8 cellular contexts compared by ENCODE assay signal in the genomic region with DNA sequence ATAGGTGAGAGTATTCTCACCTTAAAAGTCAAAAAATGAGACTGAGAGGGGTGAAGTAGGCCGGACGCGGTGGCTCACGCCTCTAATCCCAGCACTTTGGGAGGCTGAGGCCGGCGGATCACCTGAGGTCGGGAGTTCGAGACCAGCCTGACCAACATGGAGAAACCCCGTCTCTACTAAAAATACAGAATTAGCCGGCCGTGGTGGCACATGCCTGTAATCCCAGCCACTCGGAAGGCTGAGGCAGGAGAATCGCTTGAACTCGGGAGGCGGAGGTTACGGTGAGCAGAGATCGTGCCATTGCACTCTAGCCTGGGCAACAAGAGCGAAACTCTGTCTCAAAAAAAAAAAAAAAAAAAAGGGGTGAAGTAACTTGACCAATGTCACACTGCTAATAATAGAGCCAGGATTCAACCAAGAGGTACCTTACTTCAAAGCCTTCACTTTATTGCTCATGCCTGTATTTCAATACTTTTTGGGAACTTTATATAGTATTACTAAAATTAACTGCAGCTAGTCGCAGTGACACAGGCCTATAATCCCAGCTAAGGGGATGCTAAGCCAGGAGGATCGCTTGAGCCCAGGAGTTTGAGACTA. TPM values are rescaled to one million over a fixed set of nuclear protein-coding genes. Genes with fewer than 3 reads are reported as not detected.
A peak's percentile ranks its signal among the peaks of the same experiment; 100 is the strongest.
DNase-seq lines count a peak whose midpoint lies in the region; ATAC-seq and TF ChIP-seq lines count a peak whose summit lies in the region.
"Not testable (repeated sequence)": the region's sequence is repeated elsewhere in the genome, so short reads cannot be mapped to it uniquely, and the experiment has no call there.

No MANE protein-coding gene starts in this region.

- ATAC-seq in body of pancreas; thoracic aorta (ENCODE audit: insufficient number of reproducible peaks, low FRiP score, low read depth): not testable (repeated sequence)

- peak overlapping the region; percentile 99 for H3K27ac Mint-ChIP-seq in Caco-2 (ENCODE audit: unreplicated experiment)
- H3K27ac Mint-ChIP-seq in activated CD4-positive, alpha-beta T cell treated with anti-CD3 and anti-CD28 coated beads, Interleukin-2, amount 10 ng/mL, durations not matched to agents 24 days and 14 days = peak overlapping the region; percentile 16

- H3K27me3 Mint-ChIP-seq in Caco-2 (ENCODE audit: insufficient read depth, unreplicated experiment); activated CD4-positive, alpha-beta T cell treated with anti-CD3 and anti-CD28 coated beads, Interleukin-2, amount 10 ng/mL, durations not matched to agents 24 days and 14 days: not testable (repeated sequence)

- H3K4me2 ChIP-seq in Loucy (ENCODE audit: low read depth, low read length, poor library complexity, severe bottlenecking) = peak overlapping the region; percentile 87
- peak overlapping the region; percentile 82 for H3K4me2 ChIP-seq in fibroblast of lung (ENCODE audit: extremely low read depth, insufficient read depth, low read length)

- H3K9me3 Mint-ChIP-seq in Caco-2 (ENCODE audit: unreplicated experiment); activated CD4-positive, alpha-beta T cell treated with anti-CD3 and anti-CD28 coated beads, Interleukin-2, amount 10 ng/mL, durations not matched to agents 24 days and 14 days: not testable (repeated sequence)

- 24 to 39% methylated on average over 19 to 20 of the region's 20 CpGs for WGBS in body of pancreas, 2 donors
- 34% methylated on average over 20 of the region's 20 CpGs for WGBS in liver
- 48 to 60% (median 58%) methylated on average over 20 of the region's 20 CpGs for WGBS in ovary, 3 donors

- not testable (repeated sequence) for H3K9me2 ChIP-seq in Loucy (replicated peaks; ENCODE audit: low read depth, low read length)

- H3K4me1 Mint-ChIP-seq in Caco-2 (ENCODE audit: low read depth, unreplicated experiment) = peaks cover 15% of the 10 kb centered on the region
- peaks cover 41% of the 10 kb centered on the region for H3K4me1 Mint-ChIP-seq in activated CD4-positive, alpha-beta T cell treated with anti-CD3 and anti-CD28 coated beads, Interleukin-2, amount 10 ng/mL, durations not matched to agents 24 days and 14 days

- H3F3A ChIP-seq in Loucy (ENCODE audit: low read depth) = not testable (repeated sequence)

- not testable (repeated sequence) for TF ChIP-seq EP300 in ovary (IDR thresholded peaks at IDR 0.05)

- intact Hi-C loops in Caco-2 (cut with micrococcal nuclease; ENCODE audit: unreplicated experiment) = not testable (repeated sequence)
- intact Hi-C loops in activated CD4-positive, alpha-beta T cell treated with anti-CD3 and anti-CD28 coated beads, Interleukin-2, amount 10 ng/mL, durations not matched to agents 24 days and 14 days (cut with micrococcal nuclease) = loop anchor here (2.0 to 5.0 kb wide), 4 partner anchors 27 to 1104 kb away; a partner anchor contains a TSS
- intact Hi-C loops in body of pancreas (cut with DNase I) = loop anchor here (10.0 kb wide), 1 partner anchor 51 kb away; a partner anchor contains a TSS
- intact Hi-C loops in ovary (cut with DNase I) = loop anchor here in 2 of 4 donors (2.0 to 10.0 kb wide), 2 partner anchors 51 to 53 kb away; a partner anchor contains a TSS

- POLR2A ChIA-PET in Caco-2 (lab: Charles Lee) = not testable (repeated sequence)

- not testable (repeated sequence) for H3K9me3 ChIP-seq in Caco-2; Loucy (ENCODE audit: insufficient read depth, low read depth, low read length); body of pancreas; fibroblast of lung (ENCODE audit: control insufficient read depth, insufficient read depth, low read depth, low read length); liver (ENCODE audit: control insufficient read depth in 4 of 4, low read length in 3 of 4); ovary; thoracic aorta

- DNase-seq in Caco-2; activated CD4-positive, alpha-beta T cell treated with anti-CD3 and anti-CD28 coated beads, Interleukin-2, amount 10 ng/mL, durations not matched to agents 24 days and 14 days; body of pancreas; fibroblast of lung (ENCODE audit: low read depth in 2 of 2); ovary; thoracic aorta (ENCODE audit: low spot score): not testable (repeated sequence)

- H3K4me3 Mint-ChIP-seq in Caco-2 (ENCODE audit: unreplicated experiment) = peak overlapping the region; percentile 90
- peak overlapping the region; percentile 99 for H3K4me3 Mint-ChIP-seq in activated CD4-positive, alpha-beta T cell treated with anti-CD3 and anti-CD28 coated beads, Interleukin-2, amount 10 ng/mL, durations not matched to agents 24 days and 14 days

- H3K9ac ChIP-seq in Loucy (ENCODE audit: low read depth, low read length, poor library complexity, severe bottlenecking) = peak overlapping the region; percentile 86
- not testable (repeated sequence) for H3K9ac ChIP-seq in fibroblast of lung (ENCODE audit: insufficient read depth, low read length)
- peak overlapping the region; percentile 84 to 96 for H3K9ac ChIP-seq in liver (ENCODE audit: low read depth in 1 of 2, low read length in 2 of 2)

- not testable (repeated sequence) for TF ChIP-seq CTCF in Caco-2 (IDR thresholded peaks at IDR 0.05; ENCODE audit: insufficient read depth in 1 of 2, low read depth in 1 of 2, low read length in 1 of 2, severe bottlenecking in 1 of 2, unreplicated experiment in 1 of 2); Loucy (conservative IDR thresholded peaks at IDR 0.05; ENCODE audit: low read length); body of pancreas (IDR thresholded peaks at IDR 0.05); fibroblast of lung (conservative IDR thresholded peaks at IDR 0.05 in 1 of 2, IDR thresholded peaks at IDR 0.05 in 1 of 2; ENCODE audit: low read depth in 1 of 2, low read length in 2 of 2); liver (IDR thresholded peaks at IDR 0.05; ENCODE audit: low read depth, low read length, missing input control); ovary (IDR thresholded peaks at IDR 0.05); thoracic aorta (IDR thresholded peaks at IDR 0.05)

- peaks cover 35% of the 10 kb centered on the region for H4K20me1 ChIP-seq in Loucy (ENCODE audit: insufficient read depth, low read length, poor library complexity, severe bottlenecking)
- not testable (repeated sequence) for H4K20me1 ChIP-seq in fibroblast of lung (ENCODE audit: control insufficient read depth, extremely low read depth, insufficient read depth, low read length)

- TF ChIP-seq POLR2A in body of pancreas (IDR thresholded peaks at IDR 0.05); ovary (IDR thresholded peaks at IDR 0.05): not testable (repeated sequence)

- H3K27ac ChIP-seq in body of pancreas (peak overlapping the region in 3 of 4 donors; percentile 95 to 100 (median 97)), fibroblast of lung (ENCODE audit: insufficient read depth, low read length) (peak overlapping the region; percentile 99), liver (ENCODE audit: low read depth in 1 of 2, low read length in 2 of 2) (peak overlapping the region; percentile 97 to 99), ovary (peak overlapping the region in 1 of 2 donors; percentile 97), thoracic aorta (peak overlapping the region; percentile 94 to 96)

- not testable (repeated sequence) for BruUV-seq in Caco-2 (replicated peaks; lab: Mats Ljungman, UMichigan)

- not testable (repeated sequence) for H2AFZ ChIP-seq in Loucy (ENCODE audit: low read length); fibroblast of lung (ENCODE audit: low read length)

- not testable (repeated sequence) for TF ChIP-seq RAD21 in liver (IDR thresholded peaks at IDR 0.05)

- H3K36me3 Mint-ChIP-seq in Caco-2 (ENCODE audit: insufficient read depth, unreplicated experiment) = peaks cover 17% of the 10 kb centered on the region
- H3K36me3 Mint-ChIP-seq in activated CD4-positive, alpha-beta T cell treated with anti-CD3 and anti-CD28 coated beads, Interleukin-2, amount 10 ng/mL, durations not matched to agents 24 days and 14 days (ENCODE audit: low read depth) = peaks cover 16% of the 10 kb centered on the region

- H3K4me3 ChIP-seq in Caco-2 (ENCODE audit: low read depth, low read length) (peak overlapping the region; percentile 99), Loucy (ENCODE audit: low read length, poor library complexity, severe bottlenecking) (peak overlapping the region; percentile 74), fibroblast of lung (replicated peaks in 1 of 4; ENCODE audit: control extremely low read depth in 1 of 4, insufficient read depth in 1 of 4, low read depth in 3 of 4, low read length in 4 of 4) (peak overlapping the region; percentile 88 to 96 (median 93)), liver (ENCODE audit: low read depth in 1 of 3, low read length in 3 of 3) (peak overlapping the region in 2 of 3 donors; percentile 70 to 79), ovary (peak overlapping the region; percentile 77), thoracic aorta (peak overlapping the region; percentile 81)
- not testable (repeated sequence) for H3K4me3 ChIP-seq in body of pancreas

- CTCF ChIA-PET in Caco-2 (lab: Charles Lee) = interaction anchor here (0.6 kb wide), 1 partner anchor 76 kb away, joined by 3 read pairs; no protein-coding TSS in a partner anchor

- peaks cover 18% of the 10 kb centered on the region; the same call in 1 of the 2 replicates for H3K4me1 ChIP-seq in Caco-2
- peaks cover 63% of the 10 kb centered on the region for H3K4me1 ChIP-seq in Loucy (ENCODE audit: insufficient read depth, low read length, poor library complexity, severe bottlenecking)
- H3K4me1 ChIP-seq in body of pancreas = peaks cover 45% of the 10 kb centered on the region
- H3K4me1 ChIP-seq in fibroblast of lung (ENCODE audit: control insufficient read depth, extremely low read depth, insufficient read depth, low read length); ovary (ENCODE audit: insufficient read depth): not testable (repeated sequence)
- peaks cover 15 to 34% (median 19%) of the 10 kb centered on the region in 4 donors for H3K4me1 ChIP-seq in liver (ENCODE audit: control insufficient read depth in 4 of 4, insufficient read depth in 4 of 4, low read length in 3 of 4)
- peaks cover 29 to 63% of the 10 kb centered on the region in 2 donors for H3K4me1 ChIP-seq in thoracic aorta (ENCODE audit: control insufficient read depth in 1 of 2, low read depth in 2 of 2)

- H3K36me3 ChIP-seq in Caco-2 (ENCODE audit: control insufficient read depth, insufficient read depth, low read length); Loucy (ENCODE audit: insufficient read depth, low read length); body of pancreas (replicated peaks in 1 of 2; ENCODE audit: insufficient read depth in 1 of 2, low read depth in 2 of 2); fibroblast of lung (ENCODE audit: control insufficient read depth, insufficient read depth, low read length); liver (ENCODE audit: control insufficient read depth in 4 of 4, insufficient read depth in 3 of 4, low read depth in 1 of 4, low read length in 3 of 4); ovary; thoracic aorta: not testable (repeated sequence)

- H3K27me3 ChIP-seq in Caco-2 (replicated peaks; ENCODE audit: control insufficient read depth, insufficient read depth, low read length); Loucy (ENCODE audit: insufficient read depth, low read length, poor library complexity, severe bottlenecking); body of pancreas; fibroblast of lung (ENCODE audit: control insufficient read depth, insufficient read depth, low read length); liver (ENCODE audit: control insufficient read depth in 4 of 4, insufficient read depth in 4 of 4, low read length in 3 of 4); ovary; thoracic aorta (replicated peaks; ENCODE audit: insufficient read depth): not testable (repeated sequence)

- H3K79me2 ChIP-seq in Loucy (ENCODE audit: insufficient read depth, low read length) (peaks cover 88% of the 10 kb centered on the region), fibroblast of lung (ENCODE audit: control insufficient read depth, insufficient read depth, low read length) (peaks cover 63% of the 10 kb centered on the region)

RNA-seq across cellular contexts. Expression of a gene that starts 1.7 kb away (rescaled TPM):
- total RNA-seq in Caco-2 (2022) (55.4 and 59.7 TPM in 2 replicates), body of pancreas (10 to 100 TPM; 57.6 to 89.7 TPM), fibroblast of lung (101 and 123 TPM in 2 replicates), liver (10 to 100 TPM; 41.6 to 77.0 TPM), ovary (10 to 100 TPM; 52.2 to 91.3 (median 74.3) TPM), thoracic aorta (10 to 100 TPM; 68.0 to 85.9 TPM)
- 42.8 and 44.0 TPM in 2 replicates for total RNA-seq in activated CD4-positive, alpha-beta T cell treated with anti-CD3 and anti-CD28 coated beads, Interleukin-2, amount 10 ng/mL, durations not matched to agents 24 days and 14 days
- polyA plus RNA-seq in fibroblast of lung (83.5 and 130 TPM in 2 replicates), liver (10 to 100 TPM; 18.4 to 37.4 TPM), ovary (10 to 100 TPM; 50.7 to 56.2 TPM)
- polyA plus RNA-seq in fibroblast of lung (2012) = 56.4 and 82.8 TPM in 2 replicates
- polyA minus RNA-seq in fibroblast of lung (ENCODE audit: low replicate concordance) = 24.2 and 27.1 TPM in 2 replicates

RNA-seq across cellular contexts. Expression of a gene that starts 52.8 kb away (rescaled TPM):
- 187 TPM in 2 replicates for total RNA-seq in Caco-2 (2022)
- total RNA-seq in activated CD4-positive, alpha-beta T cell treated with anti-CD3 and anti-CD28 coated beads, Interleukin-2, amount 10 ng/mL, durations not matched to agents 24 days and 14 days = 135 and 146 TPM in 2 replicates
- 10 to 100 TPM; 29.7 to 65.6 TPM for total RNA-seq in body of pancreas
- 140 and 143 TPM in 2 replicates for total RNA-seq in fibroblast of lung
- 124 and 143 TPM in 2 replicates for polyA plus RNA-seq in fibroblast of lung
- polyA plus RNA-seq in fibroblast of lung (2012) = 85.9 and 98.8 TPM in 2 replicates
- 10.6 and 12.2 TPM in 2 replicates for polyA minus RNA-seq in fibroblast of lung (ENCODE audit: low replicate concordance)
- total RNA-seq in liver = 10 to 100 TPM; 77.3 to 81.6 TPM
- 10 to 100 TPM; 15.7 to 32.9 TPM for polyA plus RNA-seq in liver
- 10 to 100 TPM; 56.0 to 96.5 (median 83.1) TPM for total RNA-seq in ovary
- polyA plus RNA-seq in ovary = 100 to 1,000 TPM in 1 of 2 donors, 10 to 100 TPM in 1; 31.4 to 122 TPM
- total RNA-seq in thoracic aorta = 100 to 1,000 TPM in 1 of 2 donors, 10 to 100 TPM in 1; 71.9 to 126 TPM
